Comparison of ENCODE assay signal across 1 cellular context in genomic region chr13:25018729-25019115, GRCh38.
TF ChIP-seq lines count a peak whose summit lies in the region.

No MANE protein-coding gene starts in this region.

TF ChIP-seq in HepG2, 621 proteins besides CTCF, POLR2A, EP300 and RAD21 (continued from another document):
- TF ChIP-seq GRHL1 (CRISPR knock-in tag; conservative IDR thresholded peaks at IDR 0.05) (no peak), XRCC5 (optimal IDR thresholded peaks at IDR 0.05; ENCODE audit: low read length) (no peak), ZNF598 (CRISPR knock-in tag; IDR thresholded peaks at IDR 0.05; ENCODE audit: borderline replicate concordance) (no peak), ZNF142 (CRISPR knock-in tag; IDR thresholded peaks at IDR 0.05) (no peak), HOXD1 (CRISPR knock-in tag; IDR thresholded peaks at IDR 0.05) (no peak)
- TF ChIP-seq, protein P1, sequence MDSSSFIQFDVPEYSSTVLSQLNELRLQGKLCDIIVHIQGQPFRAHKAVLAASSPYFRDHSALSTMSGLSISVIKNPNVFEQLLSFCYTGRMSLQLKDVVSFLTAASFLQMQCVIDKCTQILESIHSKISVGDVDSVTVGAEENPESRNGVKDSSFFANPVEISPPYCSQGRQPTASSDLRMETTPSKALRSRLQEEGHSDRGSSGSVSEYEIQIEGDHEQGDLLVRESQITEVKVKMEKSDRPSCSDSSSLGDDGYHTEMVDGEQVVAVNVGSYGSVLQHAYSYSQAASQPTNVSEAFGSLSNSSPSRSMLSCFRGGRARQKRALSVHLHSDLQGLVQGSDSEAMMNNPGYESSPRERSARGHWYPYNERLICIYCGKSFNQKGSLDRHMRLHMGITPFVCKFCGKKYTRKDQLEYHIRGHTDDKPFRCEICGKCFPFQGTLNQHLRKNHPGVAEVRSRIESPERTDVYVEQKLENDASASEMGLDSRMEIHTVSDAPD (CRISPR knock-in tag; IDR thresholded peaks at IDR 0.05) = no peak
